Comparison of ENCODE assay signal across 20 cellular contexts in genomic region chr5:115423051-115423450, GRCh38.
A peak's percentile ranks its signal among the peaks of the same experiment; 100 is the strongest.
DNase-seq lines count a peak whose midpoint lies in the region; ATAC-seq and TF ChIP-seq lines count a peak whose summit lies in the region.
"Had no signal": no experiment of that assay in that cellular context is flagged by ENCODE, and none has a peak within 500 bp of the region (broad histone marks: within the 10 kb centered on the region; RNA-seq: fewer than 3 reads in every experiment).

No MANE protein-coding gene starts in this region.

- TF ChIP-seq POLR2A in transverse colon (IDR thresholded peaks at IDR 0.05) = no peak

- H3K9ac ChIP-seq in mucosa of rectum (ENCODE audit: low read depth in 1 of 2, low read length in 2 of 2) = peak overlapping the region in 1 of 2 donors; percentile 23

- H3K4me3 ChIP-seq in left ventricle myocardium inferior (peak overlapping the region; percentile 43), mucosa of rectum (ENCODE audit: low read length in 2 of 2) (no peak overlapping the region), transverse colon (no peak overlapping the region)
- H3K4me3 ChIP-seq: adrenal gland, hepatocyte had no signal

- no peak for ATAC-seq in Right ventricle myocardium superior (ENCODE audit: poor library complexity)
- ATAC-seq: natural killer cell had no signal

- no peaks in the 10 kb centered on the region for H3K9me3 ChIP-seq in left ventricle myocardium inferior (replicated peaks)
- no peaks in the 10 kb centered on the region for H3K9me3 ChIP-seq in mucosa of rectum (ENCODE audit: control insufficient read depth in 2 of 2, low read length in 2 of 2)
- no peaks in the 10 kb centered on the region for H3K9me3 ChIP-seq in transverse colon
- H3K9me3 ChIP-seq: adrenal gland had no signal

- intact Hi-C loops in left ventricle myocardium inferior (cut with micrococcal nuclease) = no loop called here
- intact Hi-C loops in Right ventricle myocardium superior (cut with DNase I) = no loop called here
- intact Hi-C loops in transverse colon (cut with DNase I; ENCODE audit: low total_unique reads) = no loop called here

- DNase-seq in left ventricle myocardium inferior (no peak), Right ventricle myocardium superior (no peak), dermis blood vessel endothelial cell (peak; percentile 52), transverse colon (no peak), pons (ENCODE audit: low spot score) (no peak), chondrocyte (ENCODE audit: low spot score) (no peak), SHP77 treated with DMSO at 0.1 percent for 48 hours (lab: John Stamatoyannopoulos, UW) (no peak)
- DNase-seq: ACHN; CD4-positive, alpha-beta T cell; natural killer cell; NCI-H2029; NCI-H526; retina; stimulated activated CD4-positive, alpha-beta T cell treated with anti-CD3 and anti-CD28 coated beads, Interleukin-4, amount 100 ng/mL, for 1 hour; T-helper 1 cell had no signal

- no peak overlapping the region for H3K27ac Mint-ChIP-seq in chondrocyte (ENCODE audit: unreplicated experiment)
- H3K27ac Mint-ChIP-seq: activated T-helper 2 cell treated with anti-CD3 and anti-CD28 coated beads, Interferon-gamma antibody, Interleukin-2, Interleukin-4, amounts not matched to agents 10 μg/mL and 5 μg/mL and 100 μg/mL, durations not matched to agents 14 hours and 24 hours and 36 hours; CD4-positive, alpha-beta T cell; natural killer cell had no signal

- no peak overlapping the region for H3K4me3 Mint-ChIP-seq in chondrocyte (ENCODE audit: unreplicated experiment)
- H3K4me3 Mint-ChIP-seq: CD4-positive, alpha-beta T cell; natural killer cell had no signal

- in situ Hi-C loops in transverse colon (cut with MboI; ENCODE audit: low pct_ligation_motif_present in 1 of 4, low pct_unique_long_range_greater_than_20kb in 1 of 4, low sequenced_read_pairs in 3 of 4) = no loop called here

- H3K27me3 ChIP-seq in left ventricle myocardium inferior (ENCODE audit: low read depth) (no peaks in the 10 kb centered on the region), mucosa of rectum (ENCODE audit: control insufficient read depth in 2 of 2, insufficient read depth in 2 of 2, low read length in 2 of 2) (no peaks in the 10 kb centered on the region), transverse colon (no peaks in the 10 kb centered on the region)
- H3K27me3 ChIP-seq: adrenal gland, hepatocyte had no signal

- H3K36me3 Mint-ChIP-seq in chondrocyte (ENCODE audit: low read depth) = no peaks in the 10 kb centered on the region
- H3K36me3 Mint-ChIP-seq: natural killer cell had no signal

- 60 to 80% methylated on average over 1 of the region's 1 CpG for WGBS in transverse colon (ENCODE audit: low coverage in 1 of 2), 2 donors

- no peaks in the 10 kb centered on the region for H3K9me3 Mint-ChIP-seq in chondrocyte (ENCODE audit: low read depth)
- H3K9me3 Mint-ChIP-seq: activated T-helper 2 cell treated with anti-CD3 and anti-CD28 coated beads, Interferon-gamma antibody, Interleukin-2, Interleukin-4, amounts not matched to agents 10 μg/mL and 5 μg/mL and 100 μg/mL, durations not matched to agents 14 hours and 24 hours and 36 hours; CD4-positive, alpha-beta T cell; natural killer cell had no signal

- peaks cover 29% of the 10 kb centered on the region for H3K4me1 Mint-ChIP-seq in chondrocyte (ENCODE audit: low read depth)
- H3K4me1 Mint-ChIP-seq: natural killer cell had no signal

- H3K27ac ChIP-seq in left ventricle myocardium inferior (replicated peaks) = peak overlapping the region; percentile 94
- H3K27ac ChIP-seq in mucosa of rectum (ENCODE audit: low read depth in 2 of 2, low read length in 2 of 2) = peak overlapping the region; percentile 44 to 61
- peak overlapping the region; percentile 24 to 77 (median 60) for H3K27ac ChIP-seq in transverse colon
- H3K27ac ChIP-seq: epithelial cell of prostate, hepatocyte had no signal

- TF ChIP-seq CTCF in left ventricle myocardium inferior (IDR thresholded peaks at IDR 0.05; ENCODE audit: borderline replicate concordance) (no peak), transverse colon (IDR thresholded peaks at IDR 0.05) (no peak), chondrocyte (IDR thresholded peaks at IDR 0.05) (no peak)

- H3K36me3 ChIP-seq in left ventricle myocardium inferior (no peaks in the 10 kb centered on the region), mucosa of rectum (ENCODE audit: control insufficient read depth in 2 of 2, insufficient read depth in 2 of 2, low read length in 2 of 2) (no peaks in the 10 kb centered on the region), transverse colon (no peaks in the 10 kb centered on the region)
- H3K36me3 ChIP-seq: adrenal gland had no signal

- H3K27me3 Mint-ChIP-seq in chondrocyte (ENCODE audit: low read depth) = no peaks in the 10 kb centered on the region

- TF ChIP-seq EP300 in transverse colon (IDR thresholded peaks at IDR 0.05; ENCODE audit: low read depth) = no peak

- peaks cover 70% of the 10 kb centered on the region for H3K4me1 ChIP-seq in left ventricle myocardium inferior
- H3K4me1 ChIP-seq in mucosa of rectum (ENCODE audit: control insufficient read depth in 2 of 2, insufficient read depth in 2 of 2, low read length in 2 of 2) = peaks cover 12 to 42% of the 10 kb centered on the region in 2 donors
- peaks cover 17 to 58% (median 31%) of the 10 kb centered on the region in 4 donors for H3K4me1 ChIP-seq in transverse colon
- H3K4me1 ChIP-seq: adrenal gland had no signal
